Comparison of ENCODE assay signal across 27 cellular contexts in genomic region chr18:41457730-41458129, GRCh38.
"Had no signal": no experiment of that assay in that cellular context is flagged by ENCODE, and none has a peak within 500 bp of the region (broad histone marks: within the 10 kb centered on the region; RNA-seq: fewer than 3 reads in every experiment).

No MANE protein-coding gene starts in this region.

- H3K4me3 Mint-ChIP-seq: activated CD4-positive, alpha-beta memory T cell treated with anti-CD3 and anti-CD28 coated beads for 36 hours; activated CD4-positive, alpha-beta T cell treated with anti-CD3 and anti-CD28 coated beads, Interleukin-2, amount 10 ng/mL, durations not matched to agents 24 days and 14 days; activated naive CD4-positive, alpha-beta T cell treated with anti-CD3 and anti-CD28 coated beads for 36 hours; activated naive CD8-positive, alpha-beta T cell treated with anti-CD3 and anti-CD28 coated beads for 36 hours; activated T-helper 1 cell treated with anti-CD3 and anti-CD28 coated beads, Interleukin-12 subunit alpha, Interleukin-12 subunit beta, Interleukin-2, Interleukin-4 antibody, amounts not matched to agents 30 ng/mL and 10 ng/mL and 1 ng/mL, durations not matched to agents 14 hours and 24 hours and 36 hours; mesothelial cell of epicardium; naive thymus-derived CD4-positive, alpha-beta T cell; neural crest cell; T-helper 1 cell treated with Interleukin-12 subunit alpha and Interleukin-12 subunit beta and Interleukin-4 antibody, amounts not matched to agents 30 μg/mL and 1 μg/mL, for 36 hours had no signal

- H3K4me3 ChIP-seq: gastroesophageal sphincter, right lobe of liver, skin epidermis, thoracic aorta, upper lobe of left lung, vagina had no signal

- H3K27me3 Mint-ChIP-seq: activated CD4-positive, alpha-beta memory T cell treated with anti-CD3 and anti-CD28 coated beads for 36 hours; activated CD4-positive, alpha-beta T cell treated with anti-CD3 and anti-CD28 coated beads, Interleukin-2, amount 10 ng/mL, durations not matched to agents 24 days and 14 days; activated naive CD8-positive, alpha-beta T cell treated with anti-CD3 and anti-CD28 coated beads for 36 hours; naive thymus-derived CD4-positive, alpha-beta T cell had no signal

- H3K9me3 Mint-ChIP-seq: activated CD4-positive, alpha-beta T cell treated with anti-CD3 and anti-CD28 coated beads, Interleukin-2, amount 10 ng/mL, durations not matched to agents 24 days and 14 days; activated naive CD4-positive, alpha-beta T cell treated with anti-CD3 and anti-CD28 coated beads for 36 hours; activated T-helper 1 cell treated with anti-CD3 and anti-CD28 coated beads, Interleukin-12 subunit alpha, Interleukin-12 subunit beta, Interleukin-2, Interleukin-4 antibody, amounts not matched to agents 30 ng/mL and 10 ng/mL and 1 ng/mL, durations not matched to agents 14 hours and 24 hours and 36 hours; neural crest cell; T-helper 1 cell treated with Interleukin-12 subunit alpha and Interleukin-12 subunit beta and Interleukin-4 antibody, amounts not matched to agents 30 μg/mL and 1 μg/mL, for 36 hours had no signal

- H3K9me3 ChIP-seq: gastroesophageal sphincter, right lobe of liver, thoracic aorta, upper lobe of left lung, vagina had no signal

- H3K36me3 Mint-ChIP-seq: activated CD4-positive, alpha-beta memory T cell treated with anti-CD3 and anti-CD28 coated beads for 36 hours; activated naive CD8-positive, alpha-beta T cell treated with anti-CD3 and anti-CD28 coated beads for 36 hours; mesothelial cell of epicardium; naive thymus-derived CD4-positive, alpha-beta T cell had no signal

- H3K27me3 ChIP-seq: gastroesophageal sphincter, right lobe of liver, upper lobe of left lung, vagina had no signal

- H3K27ac ChIP-seq: gastroesophageal sphincter, right lobe of liver, skin epidermis, thoracic aorta, upper lobe of left lung, vagina, VCaP had no signal

- DNase-seq: activated CD4-positive, alpha-beta memory T cell treated with anti-CD3 and anti-CD28 coated beads for 36 hours; activated CD4-positive, alpha-beta T cell treated with anti-CD3 and anti-CD28 coated beads, Interleukin-2, amount 10 ng/mL, durations not matched to agents 24 days and 14 days; activated CD8-positive, alpha-beta memory T cell treated with anti-CD3 and anti-CD28 coated beads, Interleukin-2, amount 50 U/mL, for 4 hours; activated effector memory CD4-positive, alpha-beta T cell treated with anti-CD3 and anti-CD28 coated beads, Interleukin-2, amount 50 U/mL, for 16 hours; activated naive CD4-positive, alpha-beta T cell treated with anti-CD3 and anti-CD28 coated beads for 36 hours; activated naive CD8-positive, alpha-beta T cell treated with anti-CD3 and anti-CD28 coated beads for 36 hours; activated T-cell treated with anti-CD3 and anti-CD28 coated beads, Interleukin-2, amount 50 U/mL, for 1 hour; hippocampal formation; kidney; left colon; naive thymus-derived CD4-positive, alpha-beta T cell; right lobe of liver; stimulated activated CD4-positive, alpha-beta T cell treated with anti-CD3 and anti-CD28 coated beads, Interleukin-12 subunit alpha, Interleukin-12 subunit beta, amount 100 ng/mL, for 4 hours; stimulated activated CD4-positive, alpha-beta T cell treated with anti-CD3 and anti-CD28 coated beads, Interleukin-4, amount 100 ng/mL, for 1 hour; stimulated activated naive CD8-positive, alpha-beta T cell treated with anti-CD3 and anti-CD28 coated beads, Interleukin-15, Interleukin-2, amounts not matched to agents 100 U/mL and 50 U/mL, for 24 hours; T-helper 9 cell had no signal

- H3K36me3 ChIP-seq: gastroesophageal sphincter, right lobe of liver, thoracic aorta, upper lobe of left lung, vagina had no signal

- H3K4me1 ChIP-seq: gastroesophageal sphincter, right lobe of liver, upper lobe of left lung, vagina had no signal

- ATAC-seq: activated CD4-positive, CD25-positive, alpha-beta regulatory T cell treated with anti-CD3 and anti-CD28 coated beads, Interleukin-2, amount 50 U/mL, for 24 hours; gastroesophageal sphincter; left colon; naive thymus-derived CD4-positive, alpha-beta T cell; right lobe of liver; stimulated activated naive CD8-positive, alpha-beta T cell treated with anti-CD3 and anti-CD28 coated beads, Interleukin-15, Interleukin-2, amounts not matched to agents 100 U/mL and 50 U/mL, for 24 hours had no signal

- H3K27ac Mint-ChIP-seq: activated CD4-positive, alpha-beta memory T cell treated with anti-CD3 and anti-CD28 coated beads for 36 hours; activated CD4-positive, alpha-beta T cell treated with anti-CD3 and anti-CD28 coated beads, Interleukin-2, amount 10 ng/mL, durations not matched to agents 24 days and 14 days; activated naive CD4-positive, alpha-beta T cell treated with anti-CD3 and anti-CD28 coated beads for 36 hours; activated naive CD8-positive, alpha-beta T cell treated with anti-CD3 and anti-CD28 coated beads for 36 hours; activated T-helper 1 cell treated with anti-CD3 and anti-CD28 coated beads, Interleukin-12 subunit alpha, Interleukin-12 subunit beta, Interleukin-2, Interleukin-4 antibody, amounts not matched to agents 30 ng/mL and 10 ng/mL and 1 ng/mL, durations not matched to agents 14 hours and 24 hours and 36 hours; mesothelial cell of epicardium; naive thymus-derived CD4-positive, alpha-beta T cell; T-helper 1 cell treated with Interleukin-12 subunit alpha and Interleukin-12 subunit beta and Interleukin-4 antibody, amounts not matched to agents 30 μg/mL and 1 μg/mL, for 36 hours had no signal

- H3K4me1 Mint-ChIP-seq: activated CD4-positive, alpha-beta T cell treated with anti-CD3 and anti-CD28 coated beads, Interleukin-2, amount 10 ng/mL, durations not matched to agents 24 days and 14 days; activated naive CD8-positive, alpha-beta T cell treated with anti-CD3 and anti-CD28 coated beads for 36 hours; naive thymus-derived CD4-positive, alpha-beta T cell; neural crest cell had no signal
